Comparison of ENCODE assay signal across 8 cellular contexts in genomic region chr10:80462986-80463741, GRCh38. TPM values are rescaled to one million over a fixed set of nuclear protein-coding genes. Genes with fewer than 3 reads are reported as not detected.
DNase-seq lines count a peak whose midpoint lies in the region; ATAC-seq and TF ChIP-seq lines count a peak whose summit lies in the region.

No MANE protein-coding gene starts in this region.

- peaks cover 59 to 100% (median 96%) of the 10 kb centered on the region in 11 experiments for H4K20me1 ChIP-seq in BLaER1 treated with 17β-estradiol and CSF1 and Interleukin-3, amounts not matched to agents 10 nM and 100 nM

- H3K4me1 ChIP-seq in BLaER1 treated with 17β-estradiol and CSF1 and Interleukin-3, amounts not matched to agents 10 nM and 100 nM = peaks cover 96 to 100% (median 99%) of the 10 kb centered on the region in 10 experiments

- no peaks in the 10 kb centered on the region for H3K27me3 ChIP-seq in BLaER1 treated with 17β-estradiol and CSF1 and Interleukin-3, amounts not matched to agents 10 nM and 100 nM

- peak overlapping the region; percentile 40 to 100 (median 78) for H3K4me3 ChIP-seq in BLaER1 treated with 17β-estradiol and CSF1 and Interleukin-3, amounts not matched to agents 10 nM and 100 nM
- no peak overlapping the region for H3K4me3 ChIP-seq in NB4 (ENCODE audit: low read depth, low read length)

- H3K9me3 ChIP-seq in BLaER1 treated with 17β-estradiol and CSF1 and Interleukin-3, amounts not matched to agents 10 nM and 100 nM (replicated peaks in 1 of 11) = no peaks in the 10 kb centered on the region; a peak in 1 of 22 replicates

- peak overlapping the region; percentile 93 to 100 (median 99) for H3K4me2 ChIP-seq in BLaER1 treated with 17β-estradiol and CSF1 and Interleukin-3, amounts not matched to agents 10 nM and 100 nM

- H3K27ac Mint-ChIP-seq in nephron progenitor cell = peak overlapping the region; percentile 97

- H3K4me3 Mint-ChIP-seq in nephron progenitor cell = peak overlapping the region; percentile 48

- TF ChIP-seq POLR2A in NB4 (IDR thresholded peaks at IDR 0.05; ENCODE audit: extremely low read depth, insufficient read length) = no peak

- H3K27ac ChIP-seq in BLaER1 treated with 17β-estradiol and CSF1 and Interleukin-3, amounts not matched to agents 10 nM and 100 nM = peak overlapping the region; percentile 59 to 99 (median 85)
- peak overlapping the region; percentile 95 for H3K27ac ChIP-seq in caudate nucleus (ENCODE audit: low read depth, low read length)

- H3K9ac ChIP-seq in BLaER1 treated with 17β-estradiol and CSF1 and Interleukin-3, amounts not matched to agents 10 nM and 100 nM = peak overlapping the region; percentile 76 to 100 (median 99)

- H3K9me3 Mint-ChIP-seq in nephron progenitor cell = no peaks in the 10 kb centered on the region

- H3K36me3 Mint-ChIP-seq in nephron progenitor cell (ENCODE audit: low read depth) = no peaks in the 10 kb centered on the region

- H3K36me3 ChIP-seq in BLaER1 treated with 17β-estradiol and CSF1 and Interleukin-3, amounts not matched to agents 10 nM and 100 nM = peaks cover 7 to 79% (median 35%) of the 10 kb centered on the region in 11 experiments; a peak in 18 of 22 replicates

- DNase-seq in NB4 (ENCODE audit: low read depth) = peak; percentile 57
- DNase-seq in caudate nucleus (lab: John Stamatoyannopoulos, UW) = no peak
- DNase-seq in nephron progenitor cell = peak; percentile 27
- DNase-seq in NCI-H1436 treated with DMSO at 0.1 percent for 48 hours (lab: John Stamatoyannopoulos, UW) = no peak
- no peak for DNase-seq in occipital lobe (lab: John Stamatoyannopoulos, UW)
- no peak for DNase-seq in NCI-H446 treated with DMSO at 0.1 percent for 48 hours (lab: John Stamatoyannopoulos, UW)

- peaks cover 100% of the 10 kb centered on the region for H3K4me1 Mint-ChIP-seq in nephron progenitor cell

- ATAC-seq in GM18909 (IDR thresholded peaks at IDR 0.05; ENCODE audit: poor library complexity, unreplicated experiment) = peak; percentile 37

- H3K27me3 Mint-ChIP-seq in nephron progenitor cell (ENCODE audit: low read depth, poor library complexity) = no peaks in the 10 kb centered on the region

- TF ChIP-seq CTCF in NB4 (IDR thresholded peaks at IDR 0.05; ENCODE audit: low read depth, low read length) = no peak
- no peak for TF ChIP-seq CTCF in nephron progenitor cell (IDR thresholded peaks at IDR 0.05)

RNA-seq across cellular contexts. Expression of gene TSPAN14, which starts 9.1 kb away (rescaled TPM):
- 35.7 TPM for total RNA-seq in occipital lobe

RNA-seq across cellular contexts. Expression of gene PRXL2A, which starts 54.8 kb away (rescaled TPM):
- 70.5 TPM for total RNA-seq in occipital lobe

Comparison
In these comparisons a context has a peak if more than half of its experiments do, and no peak if none do; other contexts are left out.
1. DNase-seq: peak in NB4 (single experiment) and nephron progenitor cell (single experiment); none in caudate nucleus (0 of 61), NCI-H1436 treated with DMSO at 0.1 percent for 48 hours (single experiment), occipital lobe (single experiment) and NCI-H446 treated with DMSO at 0.1 percent for 48 hours (single experiment).